Comparison of ENCODE assay signal across 2 cellular contexts in the genomic region with DNA sequence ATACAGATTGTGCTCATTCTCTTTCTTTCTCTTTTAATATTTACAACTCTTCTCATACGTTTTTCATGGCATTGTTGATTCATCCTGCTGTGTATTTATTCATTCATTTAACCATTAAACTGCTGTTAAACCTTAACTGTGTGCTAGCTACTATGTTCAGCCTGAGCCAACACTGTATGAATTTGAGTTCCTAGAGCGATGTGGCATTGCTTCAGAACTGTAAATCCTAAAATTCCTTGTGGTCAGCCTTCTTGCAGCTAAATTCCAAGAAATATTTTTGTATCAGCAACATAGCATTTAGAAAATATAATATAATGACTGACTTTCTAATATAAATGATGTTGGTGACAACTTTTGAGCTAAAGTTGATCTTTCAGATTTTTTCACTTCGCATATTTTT.
TF ChIP-seq lines count a peak whose summit lies in the region.

No MANE protein-coding gene starts in this region.

TF ChIP-seq in SK-N-SH treated with all-trans-retinoic acid at 6 μM for 48 hours, 23 proteins besides CTCF, POLR2A, EP300 and RAD21 (continued from another document):
- TF ChIP-seq TSHZ2 (CRISPR knock-in tag; IDR thresholded peaks at IDR 0.05) (no peak), ZNF70 (CRISPR knock-in tag; IDR thresholded peaks at IDR 0.05) (no peak), TCF4 (CRISPR knock-in tag; IDR thresholded peaks at IDR 0.05; ENCODE audit: borderline replicate concordance) (no peak), PPARA (CRISPR knock-in tag; IDR thresholded peaks at IDR 0.05; ENCODE audit: borderline replicate concordance) (no peak), CSRNP3 (CRISPR knock-in tag; IDR thresholded peaks at IDR 0.05) (no peak), RARB (CRISPR knock-in tag; IDR thresholded peaks at IDR 0.05) (no peak)
- TF ChIP-seq, protein P1, sequence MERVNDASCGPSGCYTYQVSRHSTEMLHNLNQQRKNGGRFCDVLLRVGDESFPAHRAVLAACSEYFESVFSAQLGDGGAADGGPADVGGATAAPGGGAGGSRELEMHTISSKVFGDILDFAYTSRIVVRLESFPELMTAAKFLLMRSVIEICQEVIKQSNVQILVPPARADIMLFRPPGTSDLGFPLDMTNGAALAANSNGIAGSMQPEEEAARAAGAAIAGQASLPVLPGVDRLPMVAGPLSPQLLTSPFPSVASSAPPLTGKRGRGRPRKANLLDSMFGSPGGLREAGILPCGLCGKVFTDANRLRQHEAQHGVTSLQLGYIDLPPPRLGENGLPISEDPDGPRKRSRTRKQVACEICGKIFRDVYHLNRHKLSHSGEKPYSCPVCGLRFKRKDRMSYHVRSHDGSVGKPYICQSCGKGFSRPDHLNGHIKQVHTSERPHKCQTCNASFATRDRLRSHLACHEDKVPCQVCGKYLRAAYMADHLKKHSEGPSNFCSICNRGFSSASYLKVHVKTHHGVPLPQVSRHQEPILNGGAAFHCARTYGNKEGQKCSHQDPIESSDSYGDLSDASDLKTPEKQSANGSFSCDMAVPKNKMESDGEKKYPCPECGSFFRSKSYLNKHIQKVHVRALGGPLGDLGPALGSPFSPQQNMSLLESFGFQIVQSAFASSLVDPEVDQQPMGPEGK (CRISPR knock-in tag; IDR thresholded peaks at IDR 0.05; ENCODE audit: borderline replicate concordance) = no peak
TF ChIP-seq in SK-N-SH treated with all-trans-retinoic acid at 6 μM for 48 hours: peak in this region for 0.

TF ChIP-seq in SK-N-SH, 30 proteins besides CTCF, POLR2A, EP300 and RAD21 (continued from another document):
- TF ChIP-seq, protein P2, sequence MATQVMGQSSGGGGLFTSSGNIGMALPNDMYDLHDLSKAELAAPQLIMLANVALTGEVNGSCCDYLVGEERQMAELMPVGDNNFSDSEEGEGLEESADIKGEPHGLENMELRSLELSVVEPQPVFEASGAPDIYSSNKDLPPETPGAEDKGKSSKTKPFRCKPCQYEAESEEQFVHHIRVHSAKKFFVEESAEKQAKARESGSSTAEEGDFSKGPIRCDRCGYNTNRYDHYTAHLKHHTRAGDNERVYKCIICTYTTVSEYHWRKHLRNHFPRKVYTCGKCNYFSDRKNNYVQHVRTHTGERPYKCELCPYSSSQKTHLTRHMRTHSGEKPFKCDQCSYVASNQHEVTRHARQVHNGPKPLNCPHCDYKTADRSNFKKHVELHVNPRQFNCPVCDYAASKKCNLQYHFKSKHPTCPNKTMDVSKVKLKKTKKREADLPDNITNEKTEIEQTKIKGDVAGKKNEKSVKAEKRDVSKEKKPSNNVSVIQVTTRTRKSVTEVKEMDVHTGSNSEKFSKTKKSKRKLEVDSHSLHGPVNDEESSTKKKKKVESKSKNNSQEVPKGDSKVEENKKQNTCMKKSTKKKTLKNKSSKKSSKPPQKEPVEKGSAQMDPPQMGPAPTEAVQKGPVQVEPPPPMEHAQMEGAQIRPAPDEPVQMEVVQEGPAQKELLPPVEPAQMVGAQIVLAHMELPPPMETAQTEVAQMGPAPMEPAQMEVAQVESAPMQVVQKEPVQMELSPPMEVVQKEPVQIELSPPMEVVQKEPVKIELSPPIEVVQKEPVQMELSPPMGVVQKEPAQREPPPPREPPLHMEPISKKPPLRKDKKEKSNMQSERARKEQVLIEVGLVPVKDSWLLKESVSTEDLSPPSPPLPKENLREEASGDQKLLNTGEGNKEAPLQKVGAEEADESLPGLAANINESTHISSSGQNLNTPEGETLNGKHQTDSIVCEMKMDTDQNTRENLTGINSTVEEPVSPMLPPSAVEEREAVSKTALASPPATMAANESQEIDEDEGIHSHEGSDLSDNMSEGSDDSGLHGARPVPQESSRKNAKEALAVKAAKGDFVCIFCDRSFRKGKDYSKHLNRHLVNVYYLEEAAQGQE (IDR thresholded peaks at IDR 0.05; ENCODE audit: low read depth, low read length) = no peak
- TF ChIP-seq SIN3A (IDR thresholded peaks at IDR 0.05; ENCODE audit: borderline replicate concordance, low read depth, low read length) (no peak), SMC3 (IDR thresholded peaks at IDR 0.05; ENCODE audit: low read depth, low read length) (no peak), FOXJ3 (CRISPR knock-in tag; IDR thresholded peaks at IDR 0.05) (no peak), NFIC (IDR thresholded peaks at IDR 0.05; ENCODE audit: borderline replicate concordance) (no peak), FOSL2 (IDR thresholded peaks at IDR 0.05; ENCODE audit: borderline replicate concordance, low read depth) (no peak), RCOR1 (IDR thresholded peaks at IDR 0.05; ENCODE audit: low read length) (no peak), POLR2AphosphoS5 (IDR thresholded peaks at IDR 0.05; ENCODE audit: low read depth, low read length) (no peak)
- TF ChIP-seq, protein P3, sequence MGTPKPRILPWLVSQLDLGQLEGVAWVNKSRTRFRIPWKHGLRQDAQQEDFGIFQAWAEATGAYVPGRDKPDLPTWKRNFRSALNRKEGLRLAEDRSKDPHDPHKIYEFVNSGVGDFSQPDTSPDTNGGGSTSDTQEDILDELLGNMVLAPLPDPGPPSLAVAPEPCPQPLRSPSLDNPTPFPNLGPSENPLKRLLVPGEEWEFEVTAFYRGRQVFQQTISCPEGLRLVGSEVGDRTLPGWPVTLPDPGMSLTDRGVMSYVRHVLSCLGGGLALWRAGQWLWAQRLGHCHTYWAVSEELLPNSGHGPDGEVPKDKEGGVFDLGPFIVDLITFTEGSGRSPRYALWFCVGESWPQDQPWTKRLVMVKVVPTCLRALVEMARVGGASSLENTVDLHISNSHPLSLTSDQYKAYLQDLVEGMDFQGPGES (IDR thresholded peaks at IDR 0.05; ENCODE audit: low read depth, low read length) = no peak
